In the genomic region with DNA sequence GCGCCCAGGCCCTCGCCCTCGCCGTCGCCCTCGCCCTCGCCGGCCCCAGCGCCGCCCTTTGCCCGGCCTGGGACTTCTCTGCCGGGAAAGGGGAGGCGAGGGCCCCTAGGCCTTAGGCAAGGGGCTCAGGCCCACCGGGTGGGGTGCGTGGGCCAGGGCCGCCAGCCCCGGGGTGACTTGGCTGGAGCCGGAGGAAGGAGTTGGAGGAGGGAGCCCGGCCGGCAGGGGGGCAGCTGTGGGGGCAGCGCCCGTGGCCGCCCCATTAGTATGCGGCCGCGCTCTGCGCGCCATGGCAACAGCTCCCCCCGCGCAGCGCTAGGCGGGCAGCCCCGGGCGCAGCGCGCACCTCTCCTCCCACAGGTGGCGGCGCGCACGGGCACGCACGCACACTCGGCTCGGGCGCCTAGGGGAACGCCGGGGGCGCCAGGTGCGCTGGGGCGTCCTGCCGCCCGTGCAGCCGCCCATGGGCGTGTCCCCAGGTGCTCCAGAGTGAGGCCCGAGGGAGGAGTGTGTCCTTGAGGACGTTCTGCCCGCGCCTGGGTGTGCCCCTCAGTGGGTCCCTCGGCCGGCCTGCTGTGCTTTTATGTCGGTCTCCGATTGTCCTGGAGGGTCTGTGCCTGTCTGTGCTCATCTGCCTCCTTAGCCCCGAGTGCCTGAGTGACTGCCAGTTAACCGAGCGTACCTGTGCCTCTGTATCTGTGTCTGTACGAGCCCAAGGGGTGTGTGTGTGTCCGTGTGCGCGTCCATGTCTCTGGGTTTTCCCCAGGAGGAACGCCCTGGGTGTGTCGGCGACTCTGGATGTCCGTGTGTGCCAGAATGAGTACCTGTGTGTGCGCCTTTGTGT, we compare ENCODE assay signal across 8 cellular contexts. TPM values are rescaled to one million over a fixed set of nuclear protein-coding genes. Genes with fewer than 3 reads are reported as not detected.
A peak's percentile ranks its signal among the peaks of the same experiment; 100 is the strongest.
DNase-seq lines count a peak whose midpoint lies in the region; ATAC-seq and TF ChIP-seq lines count a peak whose summit lies in the region.

No MANE protein-coding gene starts in this region.

- no peak overlapping the region for H3K9ac ChIP-seq in liver (ENCODE audit: low read depth in 1 of 2, low read length in 2 of 2)

- ATAC-seq in stimulated activated effector memory CD8-positive, alpha-beta T cell treated with anti-CD3 and anti-CD28 coated beads, Interleukin-12 subunit alpha, Interleukin-12 subunit beta, amount 100 ng/mL, for 72 hours, result peak; percentile 44
- ATAC-seq in HG02938 (IDR thresholded peaks at IDR 0.05; ENCODE audit: unreplicated experiment), result no peak

- H3K9me3 ChIP-seq in Caco-2 (no peaks in the 10 kb centered on the region), liver (ENCODE audit: control insufficient read depth in 4 of 4, low read length in 3 of 4) (no peaks in the 10 kb centered on the region), MG63 (no peaks in the 10 kb centered on the region)

- H3K9me3 Mint-ChIP-seq in Caco-2 (ENCODE audit: unreplicated experiment) (no peaks in the 10 kb centered on the region), chondrocyte (ENCODE audit: low read depth) (no peaks in the 10 kb centered on the region)
- H3K9me3 Mint-ChIP-seq in stimulated activated effector memory CD8-positive, alpha-beta T cell treated with anti-CD3 and anti-CD28 coated beads, Interleukin-12 subunit alpha, Interleukin-12 subunit beta, amount 100 ng/mL, for 72 hours, result no peaks in the 10 kb centered on the region

- intact Hi-C loops in Caco-2 (cut with micrococcal nuclease; ENCODE audit: unreplicated experiment), result loop anchor here (2.0 to 5.0 kb wide), 2 partner anchors 23 to 36 kb away; a partner anchor contains a TSS

- H3K27ac Mint-ChIP-seq in Caco-2 (ENCODE audit: unreplicated experiment) (peak overlapping the region; percentile 85), chondrocyte (ENCODE audit: unreplicated experiment) (peak overlapping the region; percentile 88)
- H3K27ac Mint-ChIP-seq in stimulated activated effector memory CD8-positive, alpha-beta T cell treated with anti-CD3 and anti-CD28 coated beads, Interleukin-12 subunit alpha, Interleukin-12 subunit beta, amount 100 ng/mL, for 72 hours, result peak overlapping the region; percentile 77

- 3% methylated on average over 74 of the region's 74 CpGs for WGBS in liver

- no peak for TF ChIP-seq RAD21 in liver (IDR thresholded peaks at IDR 0.05)

- TF ChIP-seq CTCF in Caco-2 (IDR thresholded peaks at IDR 0.05; ENCODE audit: insufficient read depth in 1 of 2, low read depth in 1 of 2, low read length in 1 of 2, severe bottlenecking in 1 of 2, unreplicated experiment in 1 of 2) (no peak), chondrocyte (IDR thresholded peaks at IDR 0.05) (peak; percentile 11), liver (IDR thresholded peaks at IDR 0.05; ENCODE audit: low read depth, low read length, missing input control) (no peak)

- BruUV-seq in Caco-2 (replicated peaks; lab: Mats Ljungman, UMichigan), result no TSS peak

- peak overlapping the region; percentile 85 for H3K4me3 Mint-ChIP-seq in Caco-2 (ENCODE audit: unreplicated experiment)
- no peak overlapping the region for H3K4me3 Mint-ChIP-seq in chondrocyte (ENCODE audit: unreplicated experiment)
- H3K4me3 Mint-ChIP-seq in stimulated activated effector memory CD8-positive, alpha-beta T cell treated with anti-CD3 and anti-CD28 coated beads, Interleukin-12 subunit alpha, Interleukin-12 subunit beta, amount 100 ng/mL, for 72 hours, result peak overlapping the region; percentile 55

- H3K27me3 Mint-ChIP-seq in Caco-2 (ENCODE audit: insufficient read depth, unreplicated experiment) (no peaks in the 10 kb centered on the region), chondrocyte (ENCODE audit: low read depth) (no peaks in the 10 kb centered on the region)

- H3K4me1 ChIP-seq in Caco-2, result peaks cover 51% of the 10 kb centered on the region
- H3K4me1 ChIP-seq in liver (ENCODE audit: control insufficient read depth in 4 of 4, insufficient read depth in 4 of 4, low read length in 3 of 4), result peaks cover 6 to 23% (median 8%) of the 10 kb centered on the region in 4 donors

- no peaks in the 10 kb centered on the region; the same call in 1 of the 2 replicates for H3K36me3 ChIP-seq in Caco-2 (ENCODE audit: control insufficient read depth, insufficient read depth, low read length)
- H3K36me3 ChIP-seq in liver (ENCODE audit: control insufficient read depth in 4 of 4, insufficient read depth in 3 of 4, low read depth in 1 of 4, low read length in 3 of 4), result no peaks in the 10 kb centered on the region
- peaks cover 5% of the 10 kb centered on the region for H3K36me3 ChIP-seq in MG63

- DNase-seq in Caco-2 (peak; percentile 79 to 81), NCI-H1092 (lab: John Stamatoyannopoulos, UW) (peak; percentile 84), chondrocyte (ENCODE audit: low spot score) (no peak), MG63 (no peak)
- DNase-seq in activated CD4-positive, CD25-positive, alpha-beta regulatory T cell (lab: John Stamatoyannopoulos, UW), result peak in 3 of 4 experiments; percentile 16 to 48 (median 45)
- DNase-seq in stimulated activated effector memory CD8-positive, alpha-beta T cell treated with anti-CD3 and anti-CD28 coated beads, Interleukin-12 subunit alpha, Interleukin-12 subunit beta, amount 100 ng/mL, for 72 hours (ENCODE audit: low spot score in 2 of 2), result no peak

- peaks cover 50% of the 10 kb centered on the region for H3K4me1 Mint-ChIP-seq in Caco-2 (ENCODE audit: low read depth, unreplicated experiment)
- H3K4me1 Mint-ChIP-seq in chondrocyte (ENCODE audit: low read depth), result peaks cover 57% of the 10 kb centered on the region
- H3K4me1 Mint-ChIP-seq in stimulated activated effector memory CD8-positive, alpha-beta T cell treated with anti-CD3 and anti-CD28 coated beads, Interleukin-12 subunit alpha, Interleukin-12 subunit beta, amount 100 ng/mL, for 72 hours, result peaks cover 71% of the 10 kb centered on the region

- H3K36me3 Mint-ChIP-seq in Caco-2 (ENCODE audit: insufficient read depth, unreplicated experiment) (peaks cover 33% of the 10 kb centered on the region), chondrocyte (ENCODE audit: low read depth) (peaks cover 13% of the 10 kb centered on the region)
- H3K36me3 Mint-ChIP-seq in stimulated activated effector memory CD8-positive, alpha-beta T cell treated with anti-CD3 and anti-CD28 coated beads, Interleukin-12 subunit alpha, Interleukin-12 subunit beta, amount 100 ng/mL, for 72 hours, result peaks cover 21% of the 10 kb centered on the region

- POLR2A ChIA-PET in Caco-2 (lab: Charles Lee), result interaction anchor here (1.1 to 1.4 kb wide), 2 partner anchors 38 to 47 kb away, joined by 3 to 4 read pairs; a partner anchor contains a TSS

- H3K4me3 ChIP-seq in Caco-2 (ENCODE audit: low read depth, low read length) (peak overlapping the region; percentile 42), liver (ENCODE audit: low read depth in 1 of 3, low read length in 3 of 3) (peak overlapping the region in 2 of 3 donors; percentile 47 to 55), MG63 (no peak overlapping the region)

- H3K27me3 ChIP-seq in Caco-2 (replicated peaks; ENCODE audit: control insufficient read depth, insufficient read depth, low read length), result no peaks in the 10 kb centered on the region
- H3K27me3 ChIP-seq in liver (ENCODE audit: control insufficient read depth in 4 of 4, insufficient read depth in 4 of 4, low read length in 3 of 4), result no peaks in the 10 kb centered on the region
- no peaks in the 10 kb centered on the region for H3K27me3 ChIP-seq in MG63

- CTCF ChIA-PET in Caco-2 (lab: Charles Lee), result interaction anchor here (1.1 to 1.9 kb wide), 3 partner anchors 41 to 112 kb away, joined by 3 to 9 read pairs (median 7); no protein-coding TSS in a partner anchor

- H3K27ac ChIP-seq in liver (ENCODE audit: low read depth in 1 of 2, low read length in 2 of 2), result peak overlapping the region in 1 of 2 donors; percentile 46

TF ChIP-seq in liver, 16 proteins besides CTCF, POLR2A, EP300 and RAD21:
- TF ChIP-seq, protein P1, sequence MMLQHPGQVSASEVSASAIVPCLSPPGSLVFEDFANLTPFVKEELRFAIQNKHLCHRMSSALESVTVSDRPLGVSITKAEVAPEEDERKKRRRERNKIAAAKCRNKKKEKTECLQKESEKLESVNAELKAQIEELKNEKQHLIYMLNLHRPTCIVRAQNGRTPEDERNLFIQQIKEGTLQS (IDR thresholded peaks at IDR 0.05), result no peak
- TF ChIP-seq YY1 (IDR thresholded peaks at IDR 0.05) (no peak), HNF4A (conservative IDR thresholded peaks at IDR 0.05) (no peak), HNF4G (IDR thresholded peaks at IDR 0.05) (no peak), TAF1 (conservative IDR thresholded peaks at IDR 0.05) (no peak), SP1 (IDR thresholded peaks at IDR 0.05) (no peak), RXRA (IDR thresholded peaks at IDR 0.05) (no peak), JUND (IDR thresholded peaks at IDR 0.05) (no peak), FOXA2 (IDR thresholded peaks at IDR 0.05) (no peak)

RNA-seq across cellular contexts. Expression of a gene that starts 38.1 kb away (rescaled TPM):
- 59.2 and 68.6 TPM in 2 replicates for total RNA-seq in Caco-2 (2022)
- 114 to 136 TPM (median 128 TPM) in 3 replicates for total RNA-seq in chondrocyte
- total RNA-seq in liver, result 10 to 100 TPM; 15.1 to 37.7 TPM
- 10 to 100 TPM; 11.6 to 22.4 TPM for polyA plus RNA-seq in liver
- 13.9 and 15.5 TPM in 2 replicates for total RNA-seq in MG63 (2014; rRNA removed; shearing (Covaris generic); ENCODE audit: low replicate concordance)

Comparison
In these comparisons a context has a peak if more than half of its experiments do, and no peak if none do; other contexts are left out.
1. DNase-seq: peak in Caco-2 (2 of 2), NCI-H1092 (single experiment) and activated CD4-positive, CD25-positive, alpha-beta regulatory T cell (3 of 4); none in chondrocyte (single experiment), stimulated activated effector memory CD8-positive, alpha-beta T cell treated with anti-CD3 and anti-CD28 coated beads, Interleukin-12 subunit alpha, Interleukin-12 subunit beta, amount 100 ng/mL, for 72 hours (0 of 2) and MG63 (single experiment).
2. Peak in every context shown above with its lines, with median percentiles within 50 percentile points of each other: H3K27ac Mint-ChIP-seq.